24 cellular contexts compared by ENCODE assay signal in the genomic region with DNA sequence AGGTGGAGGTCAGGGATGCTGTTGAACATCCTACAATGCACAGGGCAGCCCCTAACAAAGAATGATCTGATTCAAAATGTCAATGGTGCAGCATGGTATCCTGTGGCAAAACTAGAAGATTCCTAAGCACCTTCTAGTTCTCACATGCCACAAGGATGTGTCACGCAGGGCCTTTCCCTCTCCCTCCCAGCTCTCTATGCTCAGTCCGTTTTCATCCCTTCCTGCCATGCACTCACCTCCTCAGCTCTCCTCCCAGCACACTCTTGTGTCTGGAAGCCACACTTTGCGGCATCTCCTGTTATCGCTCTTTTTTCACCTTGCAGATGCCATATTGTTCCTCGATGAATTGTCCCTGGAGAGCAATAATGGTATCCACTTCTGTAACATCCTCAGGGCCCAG.
DNase-seq lines count a peak whose midpoint lies in the region; ATAC-seq and TF ChIP-seq lines count a peak whose summit lies in the region.
"Had no signal": no experiment of that assay in that cellular context is flagged by ENCODE, and none has a peak within 500 bp of the region (broad histone marks: within the 10 kb centered on the region; RNA-seq: fewer than 3 reads in every experiment).

No MANE protein-coding gene starts in this region.

- no peaks in the 10 kb centered on the region for H3K36me3 Mint-ChIP-seq in endodermal cell (ENCODE audit: low read depth)
- H3K36me3 Mint-ChIP-seq: CD4-positive, CD25-positive, alpha-beta regulatory T cell had no signal

- POLR2A ChIA-PET in OCI-LY7 (lab: Charles Lee), result no interaction called here

- no peaks in the 10 kb centered on the region for H3K9me3 ChIP-seq in RWPE2 (ENCODE audit: severe bottlenecking)
- H3K9me3 ChIP-seq in endodermal cell (ENCODE audit: control insufficient read depth, low read length), result no peaks in the 10 kb centered on the region
- H3K9me3 ChIP-seq in upper lobe of right lung, result no peaks in the 10 kb centered on the region
- no peaks in the 10 kb centered on the region for H3K9me3 ChIP-seq in OCI-LY7 (ENCODE audit: low read length)
- H3K9me3 ChIP-seq: gastroesophageal sphincter, thyroid gland had no signal

- H3K27ac ChIP-seq in RWPE2 (ENCODE audit: poor library complexity, severe bottlenecking) (no peak overlapping the region), endodermal cell (ENCODE audit: low read depth, low read length) (no peak overlapping the region), upper lobe of right lung (no peak overlapping the region), OCI-LY7 (ENCODE audit: low read depth, low read length, poor library complexity, severe bottlenecking) (no peak overlapping the region)
- H3K27ac ChIP-seq: epithelial cell of prostate, gastroesophageal sphincter, right atrium auricular region, RWPE1, thyroid gland had no signal

- ATAC-seq in RWPE2 (ENCODE audit: low read depth) (peak; percentile 81), upper lobe of right lung (no peak), GM19035 (IDR thresholded peaks at IDR 0.05; ENCODE audit: unreplicated experiment) (no peak), HG03025 (IDR thresholded peaks at IDR 0.05; ENCODE audit: low FRiP score, unreplicated experiment) (no peak)
- ATAC-seq: activated CD8-positive, alpha-beta T cell treated with anti-CD3 and anti-CD28 coated beads for 36 hours; gastroesophageal sphincter; left ventricle myocardium superior; stimulated activated effector memory CD8-positive, alpha-beta T cell treated with anti-CD3 and anti-CD28 coated beads, Interleukin-12 subunit alpha, Interleukin-12 subunit beta, amount 100 ng/mL, for 72 hours had no signal

- H3K36me3 ChIP-seq in RWPE2 (ENCODE audit: low read depth), result no peaks in the 10 kb centered on the region
- H3K36me3 ChIP-seq in endodermal cell (ENCODE audit: control insufficient read depth, insufficient read depth, low read length), result no peaks in the 10 kb centered on the region
- no peaks in the 10 kb centered on the region for H3K36me3 ChIP-seq in upper lobe of right lung
- H3K36me3 ChIP-seq in OCI-LY7 (ENCODE audit: insufficient read depth, low read length), result no peaks in the 10 kb centered on the region
- H3K36me3 ChIP-seq: gastroesophageal sphincter, right atrium auricular region, thyroid gland had no signal

- no peak overlapping the region for H3K4me3 Mint-ChIP-seq in endodermal cell
- H3K4me3 Mint-ChIP-seq: activated CD8-positive, alpha-beta T cell treated with anti-CD3 and anti-CD28 coated beads for 36 hours; activated T-cell treated with anti-CD3 and anti-CD28 coated beads, Interleukin-2, amount 50 U/mL, for 24 hours; CD4-positive, CD25-positive, alpha-beta regulatory T cell; dendritic cell treated with granulocyte-macrophage colony-stimulating factor and Interleukin-4, amounts not matched to agents 40 ng/mL and 50 ng/mL, for 4 days; stimulated activated effector memory CD8-positive, alpha-beta T cell treated with anti-CD3 and anti-CD28 coated beads, Interleukin-12 subunit alpha, Interleukin-12 subunit beta, amount 100 ng/mL, for 72 hours had no signal

- BruUV-seq in OCI-LY7 (replicated peaks; lab: Mats Ljungman, UMichigan), result no TSS peak

- H3K9me3 Mint-ChIP-seq in endodermal cell, result no peaks in the 10 kb centered on the region
- H3K9me3 Mint-ChIP-seq: activated T-cell treated with anti-CD3 and anti-CD28 coated beads, Interleukin-2, amount 50 U/mL, for 24 hours; dendritic cell treated with granulocyte-macrophage colony-stimulating factor and Interleukin-4, amounts not matched to agents 40 ng/mL and 50 ng/mL, for 4 days had no signal

- H3K4me1 Mint-ChIP-seq in endodermal cell, result peaks cover 22% of the 10 kb centered on the region

- H3K9me2 ChIP-seq in OCI-LY7 (ENCODE audit: insufficient read depth, low read length), result no peaks in the 10 kb centered on the region

- H3K4me2 ChIP-seq in OCI-LY7 (ENCODE audit: low read length), result no peak overlapping the region

- peaks cover 73% of the 10 kb centered on the region for H3K27me3 Mint-ChIP-seq in endodermal cell (ENCODE audit: insufficient read depth)

- peak; percentile 51 for DNase-seq in NCI-H345 (lab: John Stamatoyannopoulos, UW)
- no peak for DNase-seq in NCI-H345 treated with DMSO at 0.1 percent for 48 hours (lab: John Stamatoyannopoulos, UW; ENCODE audit: unreplicated experiment)
- no peak for DNase-seq in RWPE2 (ENCODE audit: low spot score)
- peak; percentile 56 for DNase-seq in endodermal cell
- DNase-seq in upper lobe of right lung, result peak; percentile 5
- DNase-seq in OCI-LY7 (ENCODE audit: low spot score), result no peak
- DNase-seq: activated CD8-positive, alpha-beta T cell treated with anti-CD3 and anti-CD28 coated beads for 36 hours; activated naive CD4-positive, alpha-beta T cell treated with anti-CD3 and anti-CD28 coated beads, Interleukin-2, amount 50 U/mL, for 16 hours; activated T-cell treated with anti-CD3 and anti-CD28 coated beads, Interleukin-2, amount 50 U/mL, for 24 hours; CD4-positive, CD25-positive, alpha-beta regulatory T cell; DMS79 treated with DMSO at 0.1 percent for 48 hours; left ventricle myocardium superior; NCI-H2107; occipital lobe; stimulated activated CD4-positive, alpha-beta T cell treated with anti-CD3 and anti-CD28 coated beads, Interleukin-15, amount 100 ng/mL, for 24 hours; thyroid gland had no signal

- H3K4me3 ChIP-seq in RWPE2 (ENCODE audit: severe bottlenecking) (no peak overlapping the region), endodermal cell (ENCODE audit: low read length) (no peak overlapping the region), upper lobe of right lung (no peak overlapping the region), OCI-LY7 (ENCODE audit: low read depth, low read length, poor library complexity, severe bottlenecking) (no peak overlapping the region)
- H3K4me3 ChIP-seq: gastroesophageal sphincter, right atrium auricular region, thyroid gland had no signal

- no peaks in the 10 kb centered on the region for H3K27me3 ChIP-seq in RWPE2 (ENCODE audit: insufficient read depth, poor library complexity, severe bottlenecking)
- peaks cover 26% of the 10 kb centered on the region for H3K27me3 ChIP-seq in endodermal cell (ENCODE audit: control insufficient read depth, insufficient read depth, low read length, poor library complexity, severe bottlenecking)
- H3K27me3 ChIP-seq in upper lobe of right lung, result no peaks in the 10 kb centered on the region
- H3K27me3 ChIP-seq: right atrium auricular region, thyroid gland had no signal

- WGBS in endodermal cell (ENCODE audit: insufficient coverage in 1 of 2, insufficient read length in 1 of 2), 2 experiments, result 88 to 94% methylated on average over 5 of the region's 5 CpGs

- no peaks in the 10 kb centered on the region for H3K79me2 ChIP-seq in OCI-LY7 (ENCODE audit: insufficient read depth, low read depth, low read length)

- H3K27ac Mint-ChIP-seq in endodermal cell, result no peak overlapping the region
- H3K27ac Mint-ChIP-seq: activated CD8-positive, alpha-beta T cell treated with anti-CD3 and anti-CD28 coated beads for 36 hours; activated T-cell treated with anti-CD3 and anti-CD28 coated beads, Interleukin-2, amount 50 U/mL, for 24 hours; CD4-positive, CD25-positive, alpha-beta regulatory T cell; dendritic cell treated with granulocyte-macrophage colony-stimulating factor and Interleukin-4, amounts not matched to agents 40 ng/mL and 50 ng/mL, for 4 days; stimulated activated effector memory CD8-positive, alpha-beta T cell treated with anti-CD3 and anti-CD28 coated beads, Interleukin-12 subunit alpha, Interleukin-12 subunit beta, amount 100 ng/mL, for 72 hours had no signal

- H4K20me1 ChIP-seq in OCI-LY7 (ENCODE audit: insufficient read depth, low read length), result no peaks in the 10 kb centered on the region

- no peak overlapping the region for H2AFZ ChIP-seq in OCI-LY7 (ENCODE audit: low read length)

- TF ChIP-seq CTCF in RWPE2 (IDR thresholded peaks at IDR 0.05; ENCODE audit: poor library complexity, severe bottlenecking) (no peak), endodermal cell (conservative IDR thresholded peaks at IDR 0.05) (no peak), upper lobe of right lung (IDR thresholded peaks at IDR 0.05) (no peak), OCI-LY7 (conservative IDR thresholded peaks at IDR 0.05; ENCODE audit: low read length) (no peak)

- intact Hi-C loops in upper lobe of right lung (cut with DNase I), result loop anchor here (10.0 kb wide), 2 partner anchors 1064 to 1264 kb away; no protein-coding TSS in a partner anchor
- intact Hi-C loops in OCI-LY7 (cut with micrococcal nuclease; ENCODE audit: unreplicated experiment), result loop anchor here (10.0 kb wide), 2 partner anchors 176 to 1064 kb away; no protein-coding TSS in a partner anchor

- CTCF ChIA-PET in OCI-LY7 (lab: Charles Lee; ENCODE audit: unreplicated experiment), result no interaction called here

- H3K4me1 ChIP-seq in RWPE2 (ENCODE audit: insufficient read depth, poor library complexity, severe bottlenecking), result peaks cover 15% of the 10 kb centered on the region
- peaks cover 12% of the 10 kb centered on the region for H3K4me1 ChIP-seq in endodermal cell (ENCODE audit: control insufficient read depth, insufficient read depth, low read length)
- peaks cover 11% of the 10 kb centered on the region for H3K4me1 ChIP-seq in upper lobe of right lung
- H3K4me1 ChIP-seq in OCI-LY7 (ENCODE audit: insufficient read depth, low read length, poor library complexity, severe bottlenecking), result no peaks in the 10 kb centered on the region

- H3K9ac ChIP-seq in endodermal cell (ENCODE audit: extremely low read depth, low read length, poor library complexity, severe bottlenecking), result no peak overlapping the region

Comparison
In these comparisons a context has a peak if more than half of its experiments do, and no peak if none do; other contexts are left out.
1. DNase-seq: peak in NCI-H345 (single experiment), endodermal cell (single experiment) and upper lobe of right lung (single experiment); none in NCI-H345 treated with DMSO at 0.1 percent for 48 hours (single experiment), RWPE2 (single experiment) and OCI-LY7 (single experiment).